18 cellular contexts compared by ENCODE assay signal in the genomic region with DNA sequence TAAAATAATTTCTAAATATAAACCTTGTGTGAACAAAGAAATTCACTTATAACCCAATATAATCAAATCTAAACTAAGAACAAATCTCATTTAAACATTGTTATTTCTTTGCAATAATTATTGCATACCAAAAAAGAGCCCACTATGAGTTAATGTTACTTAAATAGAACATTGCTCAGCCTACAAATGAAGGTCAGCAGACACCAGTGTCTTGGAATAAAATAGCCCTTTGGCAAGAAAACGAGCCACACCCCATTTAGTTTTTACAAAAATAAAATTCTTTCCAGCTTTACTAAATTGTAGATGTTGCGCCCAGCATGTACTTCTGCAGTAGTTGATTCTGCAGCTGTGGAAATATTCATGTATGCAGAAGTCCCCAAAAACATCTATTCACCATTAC.
"Had no signal": no experiment of that assay in that cellular context is flagged by ENCODE, and none has a peak within 500 bp of the region (broad histone marks: within the 10 kb centered on the region; RNA-seq: fewer than 3 reads in every experiment).

No MANE protein-coding gene starts in this region.

- H3K36me3 ChIP-seq: colonic mucosa had no signal

- H3K27me3 Mint-ChIP-seq: activated CD4-positive, alpha-beta memory T cell treated with anti-CD3 and anti-CD28 coated beads for 36 hours; activated CD8-positive, alpha-beta memory T cell treated with anti-CD3 and anti-CD28 coated beads, Interleukin-2, amount 10 ng/mL, durations not matched to agents 7 days and 5 days; activated naive CD8-positive, alpha-beta T cell treated with anti-CD3 and anti-CD28 coated beads for 36 hours; brain; stimulated activated naive CD8-positive, alpha-beta T cell treated with anti-CD3 and anti-CD28 coated beads, Interleukin-15, amount 100 ng/mL, for 72 hours had no signal

- H3K4me3 ChIP-seq: colonic mucosa, lung, SK-N-MC, skin epidermis, upper lobe of left lung had no signal

- ATAC-seq: activated CD8-positive, alpha-beta memory T cell treated with anti-CD3 and anti-CD28 coated beads, Interleukin-2, amount 10 ng/mL, durations not matched to agents 7 days and 5 days; left colon; stimulated activated naive CD8-positive, alpha-beta T cell treated with anti-CD3 and anti-CD28 coated beads, Interleukin-15, amount 100 ng/mL, for 72 hours had no signal

- H3K27ac Mint-ChIP-seq: activated CD4-positive, alpha-beta memory T cell treated with anti-CD3 and anti-CD28 coated beads for 36 hours; activated CD8-positive, alpha-beta memory T cell treated with anti-CD3 and anti-CD28 coated beads, Interleukin-2, amount 10 ng/mL, durations not matched to agents 7 days and 5 days; activated naive CD8-positive, alpha-beta T cell treated with anti-CD3 and anti-CD28 coated beads for 36 hours; brain; mesothelial cell of epicardium; nephron; stimulated activated naive CD8-positive, alpha-beta T cell treated with anti-CD3 and anti-CD28 coated beads, Interleukin-15, amount 100 ng/mL, for 72 hours had no signal

- H3K9me3 ChIP-seq: colonic mucosa, upper lobe of left lung had no signal

- H3K4me1 Mint-ChIP-seq: activated CD8-positive, alpha-beta memory T cell treated with anti-CD3 and anti-CD28 coated beads, Interleukin-2, amount 10 ng/mL, durations not matched to agents 7 days and 5 days; activated naive CD8-positive, alpha-beta T cell treated with anti-CD3 and anti-CD28 coated beads for 36 hours; stimulated activated naive CD8-positive, alpha-beta T cell treated with anti-CD3 and anti-CD28 coated beads, Interleukin-15, amount 100 ng/mL, for 72 hours had no signal

- DNase-seq: activated CD4-positive, alpha-beta memory T cell treated with anti-CD3 and anti-CD28 coated beads for 36 hours; activated CD8-positive, alpha-beta memory T cell treated with anti-CD3 and anti-CD28 coated beads, Interleukin-2, amount 10 ng/mL, durations not matched to agents 7 days and 5 days; activated naive CD4-positive, alpha-beta T cell; activated naive CD8-positive, alpha-beta T cell treated with anti-CD3 and anti-CD28 coated beads for 36 hours; amygdala; central memory CD4-positive, alpha-beta T cell; colonic mucosa; hippocampal formation; left colon; nucleus accumbens; stimulated activated naive CD8-positive, alpha-beta T cell treated with anti-CD3 and anti-CD28 coated beads, Interleukin-15, amount 100 ng/mL, for 72 hours; upper lobe of left lung had no signal

- H3K36me3 Mint-ChIP-seq: activated CD4-positive, alpha-beta memory T cell treated with anti-CD3 and anti-CD28 coated beads for 36 hours; activated CD8-positive, alpha-beta memory T cell treated with anti-CD3 and anti-CD28 coated beads, Interleukin-2, amount 10 ng/mL, durations not matched to agents 7 days and 5 days; activated naive CD8-positive, alpha-beta T cell treated with anti-CD3 and anti-CD28 coated beads for 36 hours had no signal

- H3K27ac ChIP-seq: colonic mucosa, SK-N-MC, upper lobe of left lung had no signal

- H3K4me1 ChIP-seq: colonic mucosa, upper lobe of left lung had no signal

- H3K27me3 ChIP-seq: colonic mucosa, upper lobe of left lung had no signal

- H3K4me3 Mint-ChIP-seq: activated CD4-positive, alpha-beta memory T cell treated with anti-CD3 and anti-CD28 coated beads for 36 hours; activated CD8-positive, alpha-beta memory T cell treated with anti-CD3 and anti-CD28 coated beads, Interleukin-2, amount 10 ng/mL, durations not matched to agents 7 days and 5 days; activated naive CD8-positive, alpha-beta T cell treated with anti-CD3 and anti-CD28 coated beads for 36 hours; brain; mesothelial cell of epicardium; nephron; stimulated activated naive CD8-positive, alpha-beta T cell treated with anti-CD3 and anti-CD28 coated beads, Interleukin-15, amount 100 ng/mL, for 72 hours had no signal

- H3K9me3 Mint-ChIP-seq: activated CD4-positive, alpha-beta memory T cell treated with anti-CD3 and anti-CD28 coated beads for 36 hours; activated naive CD8-positive, alpha-beta T cell treated with anti-CD3 and anti-CD28 coated beads for 36 hours; nephron; stimulated activated naive CD8-positive, alpha-beta T cell treated with anti-CD3 and anti-CD28 coated beads, Interleukin-15, amount 100 ng/mL, for 72 hours had no signal
